ENCODE assay signal across 20 cellular contexts in genomic region chr1:225870883-225871282, GRCh38. TPM values are rescaled to one million over a fixed set of nuclear protein-coding genes. Genes with fewer than 3 reads are reported as not detected.
A peak's percentile ranks its signal among the peaks of the same experiment; 100 is the strongest.
DNase-seq lines count a peak whose midpoint lies in the region; ATAC-seq and TF ChIP-seq lines count a peak whose summit lies in the region.
"Had no signal": no experiment of that assay in that cellular context is flagged by ENCODE, and none has a peak within 500 bp of the region (broad histone marks: within the 10 kb centered on the region; RNA-seq: fewer than 3 reads in every experiment).

No MANE protein-coding gene starts in this region.

- CTCF ChIA-PET in RWPE1 (lab: Yijun Ruan, JAX): interaction anchor here (0.6 to 3.0 kb wide), 5 partner anchors 33 to 498 kb away, joined by 3 to 7 read pairs (median 3); no protein-coding TSS in a partner anchor

- WGBS in esophagus muscularis mucosa: 46% methylated on average over 3 of the region's 3 CpGs

- no peaks in the 10 kb centered on the region for H3K27me3 Mint-ChIP-seq in activated naive CD8-positive, alpha-beta T cell
- no peaks in the 10 kb centered on the region for H3K27me3 Mint-ChIP-seq in activated naive CD8-positive, alpha-beta T cell treated with anti-CD3 and anti-CD28 coated beads, Interleukin-2, amount 50 U/mL, for 24 hours
- H3K27me3 Mint-ChIP-seq in activated T-helper 17 cell treated with anti-CD3 and anti-CD28 coated beads, Interleukin-2, amount 50 U/mL, for 72 hours: no peaks in the 10 kb centered on the region
- H3K27me3 Mint-ChIP-seq: activated CD4-positive, alpha-beta T cell treated with anti-CD3 and anti-CD28 coated beads, Interleukin-2, amount 10 ng/mL, durations not matched to agents 24 days and 14 days; activated naive CD8-positive, alpha-beta T cell treated with anti-CD3 and anti-CD28 coated beads, Interleukin-2, amount 10 ng/mL, durations not matched to agents 7 days and 5 days; natural killer cell treated with Interleukin-12 subunit alpha and Interleukin-12 subunit beta and Interleukin-15 and Interleukin-18, amount 100 ng/mL, for 72 hours had no signal

- intact Hi-C loops in esophagus muscularis mucosa (cut with DNase I): no loop called here

- no peak for ATAC-seq in activated naive CD8-positive, alpha-beta T cell treated with anti-CD3 and anti-CD28 coated beads, Interleukin-2, amount 50 U/mL, for 24 hours
- no peak for ATAC-seq in activated T-helper 17 cell treated with anti-CD3 and anti-CD28 coated beads, Interleukin-2, amount 50 U/mL, for 72 hours (replicated peaks)
- ATAC-seq: gastrocnemius medialis; lower lobe of right lung; natural killer cell treated with Interleukin-12 subunit alpha and Interleukin-12 subunit beta and Interleukin-15 and Interleukin-18, amount 100 ng/mL, for 72 hours had no signal

- H3K27ac ChIP-seq in temporal lobe (ENCODE audit: low read depth, low read length) (peak overlapping the region; percentile 48), RWPE1 (no peak overlapping the region), esophagus muscularis mucosa (replicated peaks in 1 of 4) (peak overlapping the region in 1 of 4 donors; percentile 12)
- H3K27ac ChIP-seq: gastrocnemius medialis, HL-60, lower lobe of right lung, prostate gland had no signal

- H3K4me1 ChIP-seq in esophagus muscularis mucosa: peaks cover 0 to 26% (median 14%) of the 10 kb centered on the region in 4 donors
- H3K4me1 ChIP-seq: gastrocnemius medialis, prostate gland had no signal

- no peaks in the 10 kb centered on the region for H3K9me3 Mint-ChIP-seq in activated naive CD8-positive, alpha-beta T cell (ENCODE audit: low read depth)
- H3K9me3 Mint-ChIP-seq in activated naive CD8-positive, alpha-beta T cell treated with anti-CD3 and anti-CD28 coated beads, Interleukin-2, amount 50 U/mL, for 24 hours: no peaks in the 10 kb centered on the region
- no peaks in the 10 kb centered on the region for H3K9me3 Mint-ChIP-seq in activated T-helper 17 cell treated with anti-CD3 and anti-CD28 coated beads, Interleukin-2, amount 50 U/mL, for 72 hours
- H3K9me3 Mint-ChIP-seq: activated CD4-positive, alpha-beta T cell treated with anti-CD3 and anti-CD28 coated beads, Interleukin-2, amount 10 ng/mL, durations not matched to agents 24 days and 14 days; activated naive CD8-positive, alpha-beta T cell treated with anti-CD3 and anti-CD28 coated beads, Interleukin-2, amount 10 ng/mL, durations not matched to agents 7 days and 5 days; natural killer cell treated with Interleukin-12 subunit alpha and Interleukin-12 subunit beta and Interleukin-15 and Interleukin-18, amount 100 ng/mL, for 72 hours had no signal

- TF ChIP-seq EP300 in esophagus muscularis mucosa (IDR thresholded peaks at IDR 0.05): no peak

- H3K36me3 Mint-ChIP-seq in activated naive CD8-positive, alpha-beta T cell: peaks cover 2% of the 10 kb centered on the region
- peaks cover 19% of the 10 kb centered on the region for H3K36me3 Mint-ChIP-seq in activated naive CD8-positive, alpha-beta T cell treated with anti-CD3 and anti-CD28 coated beads, Interleukin-2, amount 50 U/mL, for 24 hours (ENCODE audit: low read depth)
- H3K36me3 Mint-ChIP-seq in activated T-helper 17 cell treated with anti-CD3 and anti-CD28 coated beads, Interleukin-2, amount 50 U/mL, for 72 hours (ENCODE audit: low read depth): peaks cover 100% of the 10 kb centered on the region
- H3K36me3 Mint-ChIP-seq: natural killer cell treated with Interleukin-12 subunit alpha and Interleukin-12 subunit beta and Interleukin-15 and Interleukin-18, amount 100 ng/mL, for 72 hours had no signal

- no peak for TF ChIP-seq POLR2A in esophagus muscularis mucosa (IDR thresholded peaks at IDR 0.05; ENCODE audit: low read depth)

- peak overlapping the region; percentile 16 for H3K27ac Mint-ChIP-seq in activated naive CD8-positive, alpha-beta T cell
- H3K27ac Mint-ChIP-seq in activated naive CD8-positive, alpha-beta T cell treated with anti-CD3 and anti-CD28 coated beads, Interleukin-2, amount 50 U/mL, for 24 hours: no peak overlapping the region
- H3K27ac Mint-ChIP-seq in activated T-helper 17 cell treated with anti-CD3 and anti-CD28 coated beads, Interleukin-2, amount 50 U/mL, for 72 hours: peak overlapping the region; percentile 59
- H3K27ac Mint-ChIP-seq: activated CD4-positive, alpha-beta T cell treated with anti-CD3 and anti-CD28 coated beads, Interleukin-2, amount 10 ng/mL, durations not matched to agents 24 days and 14 days; natural killer cell treated with Interleukin-12 subunit alpha and Interleukin-12 subunit beta and Interleukin-15 and Interleukin-18, amount 100 ng/mL, for 72 hours had no signal

- H3K4me3 ChIP-seq in esophagus muscularis mucosa: no peak overlapping the region
- H3K4me3 ChIP-seq: gastrocnemius medialis, lower lobe of right lung, prostate gland had no signal

- H3K4me3 Mint-ChIP-seq in activated naive CD8-positive, alpha-beta T cell: no peak overlapping the region
- H3K4me3 Mint-ChIP-seq in activated naive CD8-positive, alpha-beta T cell treated with anti-CD3 and anti-CD28 coated beads, Interleukin-2, amount 50 U/mL, for 24 hours: no peak overlapping the region
- no peak overlapping the region for H3K4me3 Mint-ChIP-seq in activated T-helper 17 cell treated with anti-CD3 and anti-CD28 coated beads, Interleukin-2, amount 50 U/mL, for 72 hours
- H3K4me3 Mint-ChIP-seq: activated CD4-positive, alpha-beta T cell treated with anti-CD3 and anti-CD28 coated beads, Interleukin-2, amount 10 ng/mL, durations not matched to agents 24 days and 14 days; activated naive CD8-positive, alpha-beta T cell treated with anti-CD3 and anti-CD28 coated beads, Interleukin-2, amount 10 ng/mL, durations not matched to agents 7 days and 5 days; natural killer cell treated with Interleukin-12 subunit alpha and Interleukin-12 subunit beta and Interleukin-15 and Interleukin-18, amount 100 ng/mL, for 72 hours had no signal

- TF ChIP-seq CTCF in RWPE1 (conservative IDR thresholded peaks at IDR 0.05; ENCODE audit: low read depth) (no peak), esophagus muscularis mucosa (IDR thresholded peaks at IDR 0.05) (no peak)

- peaks cover 52% of the 10 kb centered on the region for H3K4me1 Mint-ChIP-seq in activated naive CD8-positive, alpha-beta T cell (ENCODE audit: low read depth)
- H3K4me1 Mint-ChIP-seq in activated naive CD8-positive, alpha-beta T cell treated with anti-CD3 and anti-CD28 coated beads, Interleukin-2, amount 50 U/mL, for 24 hours: peaks cover 43% of the 10 kb centered on the region
- H3K4me1 Mint-ChIP-seq in activated T-helper 17 cell treated with anti-CD3 and anti-CD28 coated beads, Interleukin-2, amount 50 U/mL, for 72 hours: peaks cover 47% of the 10 kb centered on the region

- no peak for DNase-seq in activated naive CD8-positive, alpha-beta T cell treated with anti-CD3 and anti-CD28 coated beads, Interleukin-2, amount 50 U/mL, for 24 hours
- peak; percentile 49 for DNase-seq in NCI-H1105 treated with DMSO at 0.1 percent for 48 hours (lab: John Stamatoyannopoulos, UW)
- DNase-seq in RWPE1 (ENCODE audit: low spot score): no peak
- no peak for DNase-seq in HK-2 (ENCODE audit: unreplicated experiment)
- no peak for DNase-seq in esophagus muscularis mucosa (ENCODE audit: extremely low spot score)
- DNase-seq: activated CD4-positive, alpha-beta T cell treated with anti-CD3 and anti-CD28 coated beads, Interleukin-2, amount 10 ng/mL, durations not matched to agents 24 days and 14 days; activated naive CD8-positive, alpha-beta T cell treated with anti-CD3 and anti-CD28 coated beads, Interleukin-2, amount 10 ng/mL, durations not matched to agents 7 days and 5 days; activated T-cell treated with anti-CD3 and anti-CD28 coated beads for 4 hours; DND-41; gastrocnemius medialis; KBM-7; NK-92 treated with Interleukin-12 subunit alpha and Interleukin-12 subunit beta, amount 100 ng/mL, for 24 hours had no signal

- H3K9me3 ChIP-seq in esophagus muscularis mucosa: no peaks in the 10 kb centered on the region
- H3K9me3 ChIP-seq: gastrocnemius medialis, lower lobe of right lung, prostate gland had no signal

- POLR2A ChIA-PET in RWPE1 (lab: Yijun Ruan, JAX; ENCODE audit: low non-redundant PET): no interaction called here

- H3K27me3 ChIP-seq in esophagus muscularis mucosa: no peaks in the 10 kb centered on the region
- H3K27me3 ChIP-seq: gastrocnemius medialis had no signal

- peaks cover 29 to 99% (median 78%) of the 10 kb centered on the region in 4 donors for H3K36me3 ChIP-seq in esophagus muscularis mucosa

RNA-seq across cellular contexts. Expression of gene TMEM63A, which starts 11.3 kb away (rescaled TPM):
- total RNA-seq in activated T-helper 17 cell treated with anti-CD3 and anti-CD28 coated beads, Interleukin-2, amount 50 U/mL, for 72 hours: 100 to 1,000 TPM in 1 of 2 donors, 10 to 100 TPM in 1; 74.9 to 242 TPM
- total RNA-seq in temporal lobe (3.0 TPM), esophagus muscularis mucosa (10 to 100 TPM; 14.6 to 30.7 (median 24.5) TPM)

RNA-seq across cellular contexts. Expression of gene LEFTY1, which starts 18.1 kb away (rescaled TPM):
- not detected for total RNA-seq in activated T-helper 17 cell treated with anti-CD3 and anti-CD28 coated beads, Interleukin-2, amount 50 U/mL, for 72 hours
- total RNA-seq in temporal lobe (0.74 TPM), esophagus muscularis mucosa (under 1 TPM in 1 of 4 donors, not detected in 3; 0.33 TPM)
- total RNA-seq: activated CD4-positive, alpha-beta T cell treated with anti-CD3 and anti-CD28 coated beads, Interleukin-2, amount 10 ng/mL, durations not matched to agents 24 days and 14 days; cardiac septum; lower lobe of right lung; natural killer cell treated with Interleukin-12 subunit alpha and Interleukin-12 subunit beta and Interleukin-15 and Interleukin-18, amount 100 ng/mL, for 72 hours had no signal

RNA-seq across cellular contexts. Expression of gene PYCR2, which starts 53.2 kb away (rescaled TPM):
- total RNA-seq in activated T-helper 17 cell treated with anti-CD3 and anti-CD28 coated beads, Interleukin-2, amount 50 U/mL, for 72 hours: 100 to 1,000 TPM in 1 of 2 donors, 10 to 100 TPM in 1; 63.2 to 105 TPM
- 11.6 TPM for total RNA-seq in temporal lobe
- 10 to 100 TPM; 37.4 to 73.6 (median 58.2) TPM for total RNA-seq in esophagus muscularis mucosa
